8 cellular contexts compared by ENCODE assay signal in the genomic region with DNA sequence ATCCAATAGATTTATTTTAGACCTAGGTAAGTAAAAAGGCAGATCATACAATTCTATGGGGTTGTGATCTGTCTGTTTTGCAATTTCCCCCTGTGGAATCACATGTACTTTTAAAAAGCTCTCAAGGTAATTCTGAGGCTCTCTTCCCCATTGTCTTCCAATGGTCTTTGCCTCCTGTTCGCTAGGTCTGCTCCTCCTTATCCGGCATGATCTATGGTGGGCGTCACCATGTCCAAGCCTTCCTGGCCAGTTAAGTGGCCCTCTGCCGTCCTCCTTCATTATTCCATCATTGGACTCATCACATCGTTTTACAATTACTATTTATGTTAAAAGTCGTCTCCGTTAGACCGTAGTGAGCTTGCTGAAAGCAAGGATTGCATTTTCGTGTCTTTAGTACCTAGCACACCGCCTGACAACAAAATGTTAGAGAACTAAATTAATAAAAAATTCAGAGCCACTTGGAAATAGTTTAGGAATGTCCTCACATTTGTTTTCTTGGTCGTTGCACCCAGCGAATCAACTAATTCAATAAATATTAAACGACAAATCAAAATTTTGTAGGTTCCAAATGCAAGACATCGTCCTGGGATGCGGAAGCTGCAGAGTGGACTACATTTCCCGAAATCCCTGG. TPM values are rescaled to one million over a fixed set of nuclear protein-coding genes. Genes with fewer than 3 reads are reported as not detected.
DNase-seq lines count a peak whose midpoint lies in the region; ATAC-seq, FAIRE-seq and TF ChIP-seq lines count a peak whose summit lies in the region.

No MANE protein-coding gene starts in this region.

- H3K27me3 Mint-ChIP-seq in mesothelial cell of epicardium (ENCODE audit: low read depth) = no peaks in the 10 kb centered on the region

- no peaks in the 10 kb centered on the region for H3K36me3 Mint-ChIP-seq in mesothelial cell of epicardium

- peak overlapping the region; percentile 89 for H3K4me3 Mint-ChIP-seq in mesothelial cell of epicardium

- no peaks in the 10 kb centered on the region for H3K36me3 ChIP-seq in SJSA1

- H3K27ac ChIP-seq in SJSA1 (no peak overlapping the region), dorsolateral prefrontal cortex (peak overlapping the region in 56 of 59 donors; percentile 16 to 99 (median 98))

- no peaks in the 10 kb centered on the region for H3K9me3 Mint-ChIP-seq in mesothelial cell of epicardium

- TF ChIP-seq CTCF in dorsolateral prefrontal cortex (IDR thresholded peaks at IDR 0.05 in 54 of 56, conservative IDR thresholded peaks at IDR 0.05 in 2 of 56; ENCODE audit: low read depth in 1 of 56, partially characterized antibody in 56 of 56) (peak in 8 of 56 donors; percentile 5 to 26 (median 10)), mesothelial cell of epicardium (IDR thresholded peaks at IDR 0.05; ENCODE audit: unreplicated experiment) (no peak), omental fat pad (IDR thresholded peaks at IDR 0.05) (no peak)

- peak; percentile 21 for DNase-seq in activated T-cell treated with anti-CD3 and anti-CD28 coated beads, Interleukin-2, amount 50 U/mL, for 1 hour
- DNase-seq in activated T-cell treated with anti-CD3 and anti-CD28 coated beads for 4 hours = no peak
- peak; percentile 51 for DNase-seq in HTR-8/SVneo (ENCODE audit: insufficient read length, low spot score)
- DNase-seq in SJSA1 (ENCODE audit: low read depth in 1 of 2, low spot score in 2 of 2) = no peak
- DNase-seq in dorsolateral prefrontal cortex = peak in 3 of 10 donors; percentile 8 to 37 (median 36)
- DNase-seq in mesothelial cell of epicardium (ENCODE audit: low spot score in 2 of 2, unreplicated experiment in 2 of 2) = no peak
- DNase-seq in omental fat pad (ENCODE audit: low spot score) = no peak
- no peak for DNase-seq in cerebellar nuclear complex (lab: John Stamatoyannopoulos, UW)

- H3K27me3 ChIP-seq in SJSA1 (replicated peaks) (no peaks in the 10 kb centered on the region), dorsolateral prefrontal cortex (no peaks in the 10 kb centered on the region)

- H3K9me3 ChIP-seq in SJSA1 (replicated peaks) = no peaks in the 10 kb centered on the region

- peaks cover 5% of the 10 kb centered on the region; the same call in 1 of the 2 replicates for H3K4me1 ChIP-seq in SJSA1 (replicated peaks)

- H3K4me1 Mint-ChIP-seq in mesothelial cell of epicardium = peaks cover 27% of the 10 kb centered on the region

- intact Hi-C loops in dorsolateral prefrontal cortex (cut with DNase I) = loop anchor here in 1 of 2 donors (5.0 kb wide), 1 partner anchor 85 kb away; no protein-coding TSS in a partner anchor

- peak overlapping the region; percentile 98 for H3K27ac Mint-ChIP-seq in mesothelial cell of epicardium

- ATAC-seq in omental fat pad (ENCODE audit: low FRiP score) = no peak

- peak overlapping the region; percentile 92 for H3K4me3 ChIP-seq in SJSA1
- H3K4me3 ChIP-seq in dorsolateral prefrontal cortex = peak overlapping the region; percentile 66 to 96 (median 84)

- FAIRE-seq in HTR-8/SVneo (lab: Jason Lieb, UNC) = no peak

RNA-seq across cellular contexts. Expression of gene STXBP5, which starts 2.2 kb away (rescaled TPM):
- 12.4 and 19.5 TPM in 2 replicates for total RNA-seq in SJSA1 (2014; rRNA removed; shearing (Covaris generic))
- 100 to 1,000 TPM in 61 of 120 experiments, 10 to 100 TPM in 59; 45.2 to 134 (median 101) TPM for total RNA-seq in dorsolateral prefrontal cortex
- total RNA-seq in mesothelial cell of epicardium = 19.0 to 22.0 TPM (median 19.9 TPM) in 3 replicates
- total RNA-seq in omental fat pad = 10 to 100 TPM; 19.7 to 37.2 (median 22.6) TPM

Comparison
In these comparisons a context has a peak if more than half of its experiments do, and no peak if none do; other contexts are left out.
1. DNase-seq: peak in activated T-cell treated with anti-CD3 and anti-CD28 coated beads, Interleukin-2, amount 50 U/mL, for 1 hour (single experiment) and HTR-8/SVneo (single experiment); none in activated T-cell treated with anti-CD3 and anti-CD28 coated beads for 4 hours (single experiment), SJSA1 (0 of 2), mesothelial cell of epicardium (0 of 2), omental fat pad (single experiment) and cerebellar nuclear complex (0 of 2).